In genomic region chr16:2883027-2883846, GRCh38 we compare ENCODE assay signal across 8 cellular contexts. TPM values are rescaled to one million over a fixed set of nuclear protein-coding genes. Genes with fewer than 3 reads are reported as not detected.
DNase-seq lines count a peak whose midpoint lies in the region; TF ChIP-seq lines count a peak whose summit lies in the region.

Gene FLYWCH2, plus strand, starts transcription at chr16:2883215. Its CDS starts 13,235 bp downstream, at chr16:2896450.

- peak; percentile 99 for DNase-seq in ELF-1 (ENCODE audit: low read depth, low spot score)
- peak; percentile 98 for DNase-seq in H7
- peak; percentile 93 for DNase-seq in M059J (ENCODE audit: low read depth)
- DNase-seq in SHP77 (lab: John Stamatoyannopoulos, UW): peak; percentile 89 to 91
- DNase-seq in activated effector memory CD4-positive, alpha-beta T cell treated with Interleukin-2 at 50 U/mL for 16 hours: peak; percentile 100
- peak; percentile 97 for DNase-seq in fibroblast of pulmonary artery (ENCODE audit: low read depth)

- no peaks in the 10 kb centered on the region for H3K9me3 Mint-ChIP-seq in nephron
- H3K9me3 Mint-ChIP-seq in stimulated activated naive CD8-positive, alpha-beta T cell treated with anti-CD3 and anti-CD28 coated beads, Interleukin-15, Interleukin-2, amounts not matched to agents 100 ng/mL and 50 ng/mL, for 24 hours: no peaks in the 10 kb centered on the region

- peak within 1 kb of the TSS; percentile 75 to 97 (median 97) for H3K27ac Mint-ChIP-seq in nephron
- peak within 1 kb of the TSS; percentile 96 for H3K27ac Mint-ChIP-seq in stimulated activated naive CD8-positive, alpha-beta T cell treated with anti-CD3 and anti-CD28 coated beads, Interleukin-15, Interleukin-2, amounts not matched to agents 100 ng/mL and 50 ng/mL, for 24 hours

- H3K4me3 ChIP-seq in H7 (ENCODE audit: insufficient read depth, low read depth, low read length) (peak within 1 kb of the TSS; percentile 98), fibroblast of pulmonary artery (replicated peaks; ENCODE audit: low read depth, low read length) (peak within 1 kb of the TSS; percentile 86)

- peaks cover 7% of the 10 kb centered on the region for H3K4me1 Mint-ChIP-seq in nephron
- peaks cover 21% of the 10 kb centered on the region for H3K4me1 Mint-ChIP-seq in stimulated activated naive CD8-positive, alpha-beta T cell treated with anti-CD3 and anti-CD28 coated beads, Interleukin-15, Interleukin-2, amounts not matched to agents 100 ng/mL and 50 ng/mL, for 24 hours (ENCODE audit: low read depth)

- H3K36me3 Mint-ChIP-seq in nephron (ENCODE audit: low read depth): peaks cover 4% of the 10 kb centered on the region
- H3K36me3 Mint-ChIP-seq in stimulated activated naive CD8-positive, alpha-beta T cell treated with anti-CD3 and anti-CD28 coated beads, Interleukin-15, Interleukin-2, amounts not matched to agents 100 ng/mL and 50 ng/mL, for 24 hours (ENCODE audit: low read depth): no peaks in the 10 kb centered on the region

- H3K27me3 Mint-ChIP-seq in nephron (ENCODE audit: low read depth): peaks cover 12% of the 10 kb centered on the region
- H3K27me3 Mint-ChIP-seq in stimulated activated naive CD8-positive, alpha-beta T cell treated with anti-CD3 and anti-CD28 coated beads, Interleukin-15, Interleukin-2, amounts not matched to agents 100 ng/mL and 50 ng/mL, for 24 hours: no peaks in the 10 kb centered on the region

- H3K36me3 ChIP-seq in H7 (replicated peaks; ENCODE audit: control insufficient read depth, insufficient read depth, low read length): no peaks in the 10 kb centered on the region

- no peaks in the 10 kb centered on the region; the same call in 1 of the 2 replicates for H3K27me3 ChIP-seq in H7 (ENCODE audit: control insufficient read depth, insufficient read depth, low read length)

- TF ChIP-seq CTCF in fibroblast of pulmonary artery (IDR thresholded peaks at IDR 0.05; ENCODE audit: low read length, missing control alignments): no peak
- peak in 1 of 3 experiments; percentile 16 for TF ChIP-seq CTCF in nephron (IDR thresholded peaks at IDR 0.05; ENCODE audit: unreplicated experiment in 3 of 3)

- H3K4me3 Mint-ChIP-seq in nephron: peak within 1 kb of the TSS; percentile 91 to 95 (median 95)
- peak within 1 kb of the TSS; percentile 90 for H3K4me3 Mint-ChIP-seq in stimulated activated naive CD8-positive, alpha-beta T cell treated with anti-CD3 and anti-CD28 coated beads, Interleukin-15, Interleukin-2, amounts not matched to agents 100 ng/mL and 50 ng/mL, for 24 hours

RNA-seq across cellular contexts. Expression of gene FLYWCH2, which starts in this region (rescaled TPM):
- 55.2 and 94.1 TPM in 2 replicates for total RNA-seq in H7 (2014; rRNA removed; shearing (Covaris generic))
- total RNA-seq in M059J (2014; rRNA removed; shearing (Covaris generic)): 97.4 and 112 TPM in 2 replicates

Comparison
In these comparisons a context has a peak if more than half of its experiments do, and no peak if none do; other contexts are left out.
1. Peak in every context shown above with its lines: DNase-seq and H3K4me3 ChIP-seq.